ENCODE assay signal across 10 cellular contexts in the genomic region with DNA sequence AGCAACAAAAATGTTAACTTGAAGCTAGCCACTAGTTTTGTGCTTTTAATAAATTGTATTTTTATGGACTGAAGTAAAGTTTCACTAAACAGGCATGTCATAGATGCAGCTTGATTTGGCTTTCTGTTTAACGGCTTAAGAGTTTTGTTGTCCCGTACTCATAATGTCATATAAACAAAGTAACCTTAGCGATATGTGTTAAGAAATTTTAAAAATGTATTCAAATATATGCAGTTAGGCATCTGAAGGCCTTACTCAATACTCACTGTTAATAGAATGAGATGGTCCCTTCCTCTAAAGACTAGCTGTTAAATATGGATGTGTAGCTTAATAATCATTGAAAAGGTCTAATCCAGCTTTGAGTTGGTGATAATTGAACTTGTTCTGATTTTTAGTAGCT. TPM values are rescaled to one million over a fixed set of nuclear protein-coding genes. Genes with fewer than 3 reads are reported as not detected.
A peak's percentile ranks its signal among the peaks of the same experiment; 100 is the strongest.
DNase-seq lines count a peak whose midpoint lies in the region; ATAC-seq, FAIRE-seq and TF ChIP-seq lines count a peak whose summit lies in the region.
"Had no signal": no experiment of that assay in that cellular context is flagged by ENCODE, and none has a peak within 500 bp of the region (broad histone marks: within the 10 kb centered on the region; RNA-seq: fewer than 3 reads in every experiment).

No MANE protein-coding gene starts in this region.

- WGBS in HepG2 (ENCODE audit: low lambda C conversion rate) = 44% methylated on average over 3 of the region's 3 CpGs
- WGBS in right lobe of liver (ENCODE audit: insufficient coverage, low coverage, low lambda C conversion rate, missing lambda C conversion rate) = 74% methylated on average over 3 of the region's 3 CpGs

- H3K27me3 ChIP-seq in HepG2 (ENCODE audit: control insufficient read depth in 1 of 2, insufficient read depth in 2 of 2, low read length in 2 of 2) (no peaks in the 10 kb centered on the region; a peak in 1 of 5 replicates), right lobe of liver (no peaks in the 10 kb centered on the region), keratinocyte (ENCODE audit: control insufficient read depth, extremely low read depth, insufficient read depth, low read length) (no peaks in the 10 kb centered on the region), vagina (no peaks in the 10 kb centered on the region)

- H3K4me1 ChIP-seq in HepG2 (ENCODE audit: insufficient read depth, low read length) (peaks cover 38% of the 10 kb centered on the region), right lobe of liver (peaks cover 0 to 4% (median 0%) of the 10 kb centered on the region in 4 donors), keratinocyte (ENCODE audit: control insufficient read depth, extremely low read depth, insufficient read depth, low read length) (peaks cover 13% of the 10 kb centered on the region), vagina (peaks cover 28% of the 10 kb centered on the region)

- no peak overlapping the region for H2AFZ ChIP-seq in HepG2 (ENCODE audit: low read length)
- peak overlapping the region; percentile 72 for H2AFZ ChIP-seq in keratinocyte (ENCODE audit: control insufficient read depth, low read length)

- dilution Hi-C loops in keratinocyte (cut with MboI; ENCODE audit: extremely low pct_ligation_motif_present, low sequenced_read_pairs) = no loop called here

- no peak for TF ChIP-seq RAD21 in HepG2 (CRISPR knock-in tag; IDR thresholded peaks at IDR 0.05)

- peaks cover 6% of the 10 kb centered on the region for H3K36me3 Mint-ChIP-seq in Calu3 (ENCODE audit: insufficient read depth, unreplicated experiment)
- H3K36me3 Mint-ChIP-seq: naive B cell had no signal

- TF ChIP-seq EP300 in HepG2 (IDR thresholded peaks at IDR 0.05; ENCODE audit: low read depth in 2 of 2, low read length in 2 of 2) (no peak), HepG2 (CRISPR knock-in tag; IDR thresholded peaks at IDR 0.05; ENCODE audit: borderline replicate concordance) (no peak)

- no peak for FAIRE-seq in HepG2 (lab: Jason Lieb, UNC)
- no peak for FAIRE-seq in keratinocyte (lab: Jason Lieb, UNC)

- intact Hi-C loops in HepG2 (cut with micrococcal nuclease; ENCODE audit: unreplicated experiment) = loop anchor here (5.0 to 10.0 kb wide), 2 partner anchors 52 to 230 kb away; no protein-coding TSS in a partner anchor
- intact Hi-C loops in right lobe of liver (cut with DNase I) = no loop called here
- intact Hi-C loops in vagina (cut with DNase I) = no loop called here
- intact Hi-C loops in Calu3 (cut with micrococcal nuclease; ENCODE audit: unreplicated experiment) = loop anchor here (5.0 kb wide), 1 partner anchor 282 kb away; no protein-coding TSS in a partner anchor

- H3K4me2 ChIP-seq in HepG2 (ENCODE audit: low read depth, low read length) (peak overlapping the region; percentile 77), keratinocyte (ENCODE audit: control insufficient read depth, extremely low read depth, insufficient read depth, low read depth, low read length) (peak overlapping the region; percentile 91)

- H3K9ac ChIP-seq in HepG2 (ENCODE audit: insufficient read depth, low read depth, low read length) (no peak overlapping the region), keratinocyte (ENCODE audit: control insufficient read depth, extremely low read depth, insufficient read depth, low read length) (no peak overlapping the region)

- H3K9me3 Mint-ChIP-seq in Calu3 (ENCODE audit: low read depth, unreplicated experiment) = no peaks in the 10 kb centered on the region
- H3K9me3 Mint-ChIP-seq: naive B cell had no signal

- peaks cover 3% of the 10 kb centered on the region for H3K4me1 Mint-ChIP-seq in Calu3 (ENCODE audit: low read depth, unreplicated experiment)

- no peak for TF ChIP-seq CTCF in HepG2 (CRISPR knock-in tag; IDR thresholded peaks at IDR 0.05)
- TF ChIP-seq CTCF in right lobe of liver (IDR thresholded peaks at IDR 0.05) = no peak
- TF ChIP-seq CTCF in VCaP (conservative IDR thresholded peaks at IDR 0.05) = no peak
- no peak for TF ChIP-seq CTCF in keratinocyte (optimal IDR thresholded peaks at IDR 0.05 in 1 of 3, IDR thresholded peaks at IDR 0.05 in 1 of 3, conservative IDR thresholded peaks at IDR 0.05 in 1 of 3; ENCODE audit: extremely low read depth in 1 of 3, insufficient read depth in 2 of 3, low read length in 3 of 3)
- TF ChIP-seq CTCF in vagina (IDR thresholded peaks at IDR 0.05) = no peak
- no peak for TF ChIP-seq CTCF in Calu3 (IDR thresholded peaks at IDR 0.05; ENCODE audit: unreplicated experiment)

- H3K27me3 Mint-ChIP-seq in Calu3 (ENCODE audit: unreplicated experiment) = no peaks in the 10 kb centered on the region
- H3K27me3 Mint-ChIP-seq: naive B cell had no signal

- H3K79me2 ChIP-seq in HepG2 (ENCODE audit: insufficient read depth, low read length) (peaks cover 5% of the 10 kb centered on the region), keratinocyte (ENCODE audit: control insufficient read depth, insufficient read depth, low read length) (peaks cover 35% of the 10 kb centered on the region)

- H3K27ac ChIP-seq in HepG2 (ENCODE audit: extremely low read length, insufficient read depth, low read length) (no peak overlapping the region), right lobe of liver (no peak overlapping the region), VCaP (peak overlapping the region; percentile 85; the same call in 1 of the 2 replicates), keratinocyte (ENCODE audit: control insufficient read depth, insufficient read depth, low read length) (peak overlapping the region; percentile 28), vagina (peak overlapping the region; percentile 97)

- CTCF ChIA-PET in HepG2 (lab: Yijun Ruan, JAX; ENCODE audit: low intra/inter-chr PET ratio, low total read pairs) = no interaction called here
- CTCF ChIA-PET in Calu3 (lab: Charles Lee) = no interaction called here

- no peak overlapping the region for H3K27ac Mint-ChIP-seq in Calu3 (ENCODE audit: unreplicated experiment)

- no peak for DNase-seq in HepG2 (ENCODE audit: low spot score)
- DNase-seq in right lobe of liver = no peak
- DNase-seq in keratinocyte (ENCODE audit: low read depth, low spot score) = no peak
- no peak for DNase-seq in vagina (ENCODE audit: extremely low spot score in 2 of 2)
- DNase-seq in Calu3 = no peak
- DNase-seq in NCI-H748 treated with DMSO at 0.1 percent for 48 hours (lab: John Stamatoyannopoulos, UW) = no peak
- DNase-seq: naive B cell, NCI-H1694 had no signal

- ATAC-seq in HepG2 (no peak), right lobe of liver (no peak), HG03159 (IDR thresholded peaks at IDR 0.05; ENCODE audit: unreplicated experiment) (no peak)

- peak overlapping the region in 1 of 3 experiments; percentile 70; a peak in 3 of 6 replicates for H3K4me3 ChIP-seq in HepG2 (replicated peaks in 1 of 3; ENCODE audit: insufficient read depth in 1 of 3, low read depth in 2 of 3, low read length in 3 of 3)
- H3K4me3 ChIP-seq in right lobe of liver = no peak overlapping the region
- H3K4me3 ChIP-seq in keratinocyte (ENCODE audit: control insufficient read depth in 2 of 3, extremely low read depth in 1 of 3, insufficient read depth in 2 of 3, low read depth in 1 of 3, low read length in 3 of 3) = peak overlapping the region in 2 of 3 experiments; percentile 43 to 92
- H3K4me3 ChIP-seq in vagina = peak overlapping the region in 1 of 2 donors; percentile 91

- H3K9me3 ChIP-seq in HepG2 (ENCODE audit: low read length) (no peaks in the 10 kb centered on the region), right lobe of liver (no peaks in the 10 kb centered on the region), keratinocyte (ENCODE audit: control insufficient read depth, low read depth, low read length) (no peaks in the 10 kb centered on the region), vagina (no peaks in the 10 kb centered on the region)

- no TSS peak for BruUV-seq in HepG2 (replicated peaks; lab: Mats Ljungman, UMichigan)
- no TSS peak for BruUV-seq in Calu3 (replicated peaks; lab: Mats Ljungman, UMichigan)

- no peaks in the 10 kb centered on the region for H4K20me1 ChIP-seq in HepG2 (ENCODE audit: insufficient read depth, low read length)
- H4K20me1 ChIP-seq in keratinocyte (ENCODE audit: control insufficient read depth, extremely low read depth, insufficient read depth, low read length) = no peaks in the 10 kb centered on the region

- no peaks in the 10 kb centered on the region for H3K9me1 ChIP-seq in keratinocyte (ENCODE audit: control insufficient read depth, extremely low read depth, insufficient read depth, low read length)

- TF ChIP-seq POLR2A in HepG2 (IDR thresholded peaks at IDR 0.05; ENCODE audit: insufficient read depth in 1 of 2, low read depth in 2 of 2, low read length in 2 of 2) (no peak), right lobe of liver (IDR thresholded peaks at IDR 0.05) (no peak), vagina (IDR thresholded peaks at IDR 0.05) (no peak)

- H3K36me3 ChIP-seq in HepG2 (replicated peaks in 1 of 2; ENCODE audit: control insufficient read depth in 1 of 2, insufficient read depth in 2 of 2, low read length in 2 of 2) (no peaks in the 10 kb centered on the region), right lobe of liver (no peaks in the 10 kb centered on the region), keratinocyte (ENCODE audit: control insufficient read depth in 2 of 2, extremely low read depth in 1 of 2, insufficient read depth in 2 of 2, low read length in 2 of 2) (no peaks in the 10 kb centered on the region), vagina (no peaks in the 10 kb centered on the region)

- POLR2A ChIA-PET in HepG2 (lab: Yijun Ruan, JAX) = no interaction called here

- H3K4me3 Mint-ChIP-seq in Calu3 (ENCODE audit: low read depth, unreplicated experiment) = no peak overlapping the region

- in situ Hi-C loops in HepG2 (cut with HindIII; ENCODE audit: extremely low pct_ligation_motif_present, low pct_unique_long_range_greater_than_20kb) = no loop called here

RNA-seq across cellular contexts. Expression of a gene that starts 1.0 kb away (rescaled TPM):
- total RNA-seq in HepG2 (2016; rRNA removed; fragmentation: Illumina TruSeq; extraction: Trizol) (8.0 and 8.7 TPM in 2 replicates), right lobe of liver (1 to 10 TPM; 2.3 to 5.3 (median 3.7) TPM), vagina (18.9 TPM), Calu3 (2022) (19.6 and 21.4 TPM in 2 replicates)
- 22.1 and 24.6 TPM in 2 replicates for total RNA-seq in HepG2 (2016; cell fraction: cytosol; rRNA removed; fragmentation: Illumina TruSeq; extraction: Trizol; ENCODE audit: low read depth)
- 8.5 and 8.6 TPM in 2 replicates for total RNA-seq in HepG2 (2016; cell fraction: insoluble cytoplasmic fraction; rRNA removed; fragmentation: Illumina TruSeq; extraction: Trizol)
- 7.6 and 8.6 TPM in 2 replicates for total RNA-seq in HepG2 (2016; cell fraction: membrane; rRNA removed; fragmentation: Illumina TruSeq; extraction: Trizol)
- total RNA-seq in HepG2 (2016; cell fraction: nucleus; rRNA removed; fragmentation: Illumina TruSeq; extraction: Trizol) = 16.4 and 17.6 TPM in 2 replicates
- polyA plus RNA-seq in HepG2 (2011; rRNA removed) (0.89 and 1.5 TPM in 2 replicates), keratinocyte (2.6 to 5.8 TPM (median 3.7 TPM) in 3 replicates)
- polyA plus RNA-seq in HepG2 (2011; cell fraction: cytosol; rRNA removed) = 0.56 and 0.68 TPM in 2 replicates
- 1.4 and 1.5 TPM in 2 replicates for polyA plus RNA-seq in HepG2 (2011; cell fraction: nucleus; rRNA removed)
- polyA plus RNA-seq in HepG2 (2012) = 1.6 and 2.6 TPM in 2 replicates
- 0.43 and 0.94 TPM in 2 replicates for polyA plus RNA-seq in HepG2 (2016; cell fraction: cytosol; fragmentation: Illumina TruSeq; extraction: Trizol; ENCODE audit: low read depth)
- polyA plus RNA-seq in HepG2 (2016; cell fraction: insoluble cytoplasmic fraction; fragmentation: Illumina TruSeq; extraction: Trizol; ENCODE audit: low read depth) = 7.2 and 8.7 TPM in 2 replicates
- polyA plus RNA-seq in HepG2 (2016; cell fraction: membrane; fragmentation: Illumina TruSeq; extraction: Trizol; ENCODE audit: low read depth) = 1.7 TPM in 2 replicates
- 6.3 and 6.6 TPM in 2 replicates for polyA plus RNA-seq in HepG2 (2016; cell fraction: nucleus; fragmentation: Illumina TruSeq; extraction: Trizol; ENCODE audit: insufficient read depth, low read depth)
- 2.7 and 10.4 TPM in 2 replicates for polyA minus RNA-seq in HepG2 (2011; rRNA and poly(A)+ RNA removed; ENCODE audit: low replicate concordance)
- polyA minus RNA-seq in HepG2 (2011; cell fraction: cytosol; rRNA and poly(A)+ RNA removed) = 2.4 and 4.1 TPM in 2 replicates
- polyA minus RNA-seq in HepG2 (2011; cell fraction: nucleus; rRNA and poly(A)+ RNA removed) = 16.3 and 19.3 TPM in 2 replicates
- 5.1 TPM for polyA plus RNA-seq in keratinocyte (2011; ENCODE audit: low read depth)
- polyA plus RNA-seq in keratinocyte (2011; cell fraction: cytosol; rRNA removed) = 2.8 and 3.7 TPM in 2 replicates
- polyA plus RNA-seq in keratinocyte (2011; cell fraction: nucleus; rRNA removed) = 2.8 and 4.7 TPM in 2 replicates
- polyA plus RNA-seq in keratinocyte (2012; ENCODE audit: low replicate concordance) = 2.2 and 5.5 TPM in 2 replicates
- polyA minus RNA-seq in keratinocyte = 0.95 to 7.2 TPM (median 2.8 TPM) in 3 replicates
- 2.7 TPM for polyA minus RNA-seq in keratinocyte (2011; cell fraction: cytosol; rRNA and poly(A)+ RNA removed)
- 8.2 and 16.7 TPM in 2 replicates for polyA minus RNA-seq in keratinocyte (2011; cell fraction: nucleus; rRNA and poly(A)+ RNA removed)

RNA-seq across cellular contexts. Expression of a gene that starts 1.6 kb away (rescaled TPM):
- total RNA-seq in HepG2 (2016; rRNA removed; fragmentation: Illumina TruSeq; extraction: Trizol) (3.3 and 5.2 TPM in 2 replicates), right lobe of liver (1 to 10 TPM; 3.4 to 9.0 (median 4.2) TPM), vagina (8.8 TPM), Calu3 (2022) (6.4 and 13.1 TPM in 2 replicates)
- 0.20 and 0.71 TPM in 2 replicates for total RNA-seq in HepG2 (2016; cell fraction: cytosol; rRNA removed; fragmentation: Illumina TruSeq; extraction: Trizol; ENCODE audit: low read depth)
- 3.8 and 5.8 TPM in 2 replicates for total RNA-seq in HepG2 (2016; cell fraction: insoluble cytoplasmic fraction; rRNA removed; fragmentation: Illumina TruSeq; extraction: Trizol)
- total RNA-seq in HepG2 (2016; cell fraction: membrane; rRNA removed; fragmentation: Illumina TruSeq; extraction: Trizol) = 1.4 and 1.7 TPM in 2 replicates
- total RNA-seq in HepG2 (2016; cell fraction: nucleus; rRNA removed; fragmentation: Illumina TruSeq; extraction: Trizol) = 2.4 and 3.9 TPM in 2 replicates
- polyA plus RNA-seq in HepG2 (2011; rRNA removed) (1.6 and 2.8 TPM in 2 replicates), keratinocyte (15.4 to 25.7 TPM (median 17.8 TPM) in 3 replicates)
- 0.50 and 0.85 TPM in 2 replicates for polyA plus RNA-seq in HepG2 (2011; cell fraction: cytosol; rRNA removed)
- polyA plus RNA-seq in HepG2 (2011; cell fraction: nucleus; rRNA removed) = 1.5 and 1.9 TPM in 2 replicates
- 1.9 and 2.4 TPM in 2 replicates for polyA plus RNA-seq in HepG2 (2012)
- polyA plus RNA-seq in HepG2 (2016; cell fraction: cytosol; fragmentation: Illumina TruSeq; extraction: Trizol; ENCODE audit: low read depth) = 0.35 and 0.62 TPM in 2 replicates
- polyA plus RNA-seq in HepG2 (2016; cell fraction: insoluble cytoplasmic fraction; fragmentation: Illumina TruSeq; extraction: Trizol; ENCODE audit: low read depth) = 5.2 and 6.8 TPM in 2 replicates
- polyA plus RNA-seq in HepG2 (2016; cell fraction: membrane; fragmentation: Illumina TruSeq; extraction: Trizol; ENCODE audit: low read depth) = 0.84 and 1.6 TPM in 2 replicates
- polyA plus RNA-seq in HepG2 (2016; cell fraction: nucleus; fragmentation: Illumina TruSeq; extraction: Trizol; ENCODE audit: insufficient read depth, low read depth) = 5.7 and 5.9 TPM in 2 replicates
- 1.3 TPM in 1 of 2 replicates, not detected in the other for polyA minus RNA-seq in HepG2 (2011; rRNA and poly(A)+ RNA removed; ENCODE audit: low replicate concordance)
- polyA minus RNA-seq in HepG2 (2011; cell fraction: cytosol; rRNA and poly(A)+ RNA removed) = 0.70 and 1.1 TPM in 2 replicates
- 3.0 and 3.5 TPM in 2 replicates for polyA minus RNA-seq in HepG2 (2011; cell fraction: nucleus; rRNA and poly(A)+ RNA removed)
- polyA plus RNA-seq in keratinocyte (2011; ENCODE audit: low read depth) = 2.2 TPM
- 13.7 and 29.8 TPM in 2 replicates for polyA plus RNA-seq in keratinocyte (2011; cell fraction: cytosol; rRNA removed)
- polyA plus RNA-seq in keratinocyte (2011; cell fraction: nucleus; rRNA removed) = 15.0 and 19.5 TPM in 2 replicates
- polyA plus RNA-seq in keratinocyte (2012; ENCODE audit: low replicate concordance) = 8.6 and 13.7 TPM in 2 replicates
- 1.1 to 8.2 TPM (median 4.2 TPM) in 3 replicates for polyA minus RNA-seq in keratinocyte
- 4.6 TPM for polyA minus RNA-seq in keratinocyte (2011; cell fraction: cytosol; rRNA and poly(A)+ RNA removed)
- 6.1 and 6.7 TPM in 2 replicates for polyA minus RNA-seq in keratinocyte (2011; cell fraction: nucleus; rRNA and poly(A)+ RNA removed)

Comparison
In these comparisons a context has a peak if more than half of its experiments do, and no peak if none do; other contexts are left out.
1. intact Hi-C loops: an anchor here in HepG2 (5.0 to 10.0 kb wide) and Calu3 (5.0 kb wide); none called in right lobe of liver and vagina.
2. H3K27ac ChIP-seq: peak in VCaP (single experiment), keratinocyte (single experiment) and vagina (single experiment); none in HepG2 (single experiment) and right lobe of liver (0 of 3).
3. H3K4me3 ChIP-seq: peak in keratinocyte (2 of 3); none in right lobe of liver (0 of 3).